ENCODE assay signal across 13 cellular contexts in the genomic region with DNA sequence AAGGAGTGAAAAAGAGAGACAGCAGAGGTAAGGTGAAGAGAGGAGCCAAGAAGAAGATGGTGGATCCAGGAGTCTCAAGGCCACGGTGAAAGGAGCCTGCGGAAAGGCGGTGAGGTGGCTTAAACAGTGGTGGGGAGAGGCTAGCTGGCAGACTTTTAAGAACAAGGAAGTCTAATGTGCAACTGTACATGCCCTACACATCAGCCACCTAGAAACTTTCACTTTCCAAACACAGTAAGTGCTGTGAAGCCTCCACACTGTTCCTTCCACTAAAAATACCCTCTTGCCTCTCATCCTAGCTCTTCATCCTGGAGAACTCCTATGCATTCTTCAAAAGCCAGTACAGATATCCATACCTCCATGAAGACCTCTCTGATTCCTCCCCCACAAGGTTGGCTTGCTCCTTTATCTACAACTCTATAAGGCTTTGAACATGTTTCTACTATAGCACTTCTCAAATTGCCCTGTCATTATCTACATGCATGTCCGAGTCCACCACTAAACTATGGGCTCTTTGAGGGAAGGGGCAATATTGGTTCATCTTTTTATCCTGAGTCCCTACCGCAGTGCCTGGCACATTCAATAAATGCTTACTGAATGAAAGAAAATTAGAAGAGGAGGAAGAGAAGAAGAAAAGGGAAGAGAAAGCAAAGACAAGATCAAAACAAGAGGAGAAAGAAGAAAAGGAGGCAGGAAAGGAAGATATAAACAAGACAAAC.
DNase-seq lines count a peak whose midpoint lies in the region; ATAC-seq and TF ChIP-seq lines count a peak whose summit lies in the region.
"Had no signal": no experiment of that assay in that cellular context is flagged by ENCODE, and none has a peak within 500 bp of the region (broad histone marks: within the 10 kb centered on the region; RNA-seq: fewer than 3 reads in every experiment).

No MANE protein-coding gene starts in this region.

- no peaks in the 10 kb centered on the region for H3K9me3 Mint-ChIP-seq in activated naive CD8-positive, alpha-beta T cell (ENCODE audit: low read depth)

- no peaks in the 10 kb centered on the region for H3K36me3 Mint-ChIP-seq in activated naive CD8-positive, alpha-beta T cell

- H3K27me3 ChIP-seq in DND-41 (ENCODE audit: insufficient read depth, low read length, poor library complexity), result no peaks in the 10 kb centered on the region

- no peak for TF ChIP-seq CTCF in DND-41 (IDR thresholded peaks at IDR 0.05; ENCODE audit: borderline replicate concordance, extremely low read depth, low read length, poor library complexity, severe bottlenecking)

- no peak overlapping the region for H3K27ac ChIP-seq in DND-41 (ENCODE audit: low read length)
- H3K27ac ChIP-seq: epithelial cell of prostate had no signal

- H3K79me2 ChIP-seq in DND-41 (ENCODE audit: insufficient read depth, low read length), result no peaks in the 10 kb centered on the region

- no peaks in the 10 kb centered on the region for H3K36me3 ChIP-seq in DND-41 (ENCODE audit: insufficient read depth, low read length)
- H3K36me3 ChIP-seq: HAP-1 had no signal

- no peak overlapping the region; the same call in 1 of the 2 replicates for H2AFZ ChIP-seq in DND-41 (ENCODE audit: low read depth, low read length)

- H3K9ac ChIP-seq in DND-41 (ENCODE audit: low read depth, low read length), result no peak overlapping the region

- H3K4me3 ChIP-seq in DND-41 (ENCODE audit: low read depth in 1 of 2, low read length in 2 of 2), result no peak overlapping the region
- H3K4me3 ChIP-seq: HAP-1 had no signal

- H3K4me2 ChIP-seq in DND-41 (ENCODE audit: insufficient read depth, low read length), result no peak overlapping the region

- H3K27me3 Mint-ChIP-seq in activated naive CD8-positive, alpha-beta T cell, result peaks cover 2% of the 10 kb centered on the region

- no peak overlapping the region for H3K4me3 Mint-ChIP-seq in activated naive CD8-positive, alpha-beta T cell

- no peaks in the 10 kb centered on the region for H4K20me1 ChIP-seq in DND-41 (ENCODE audit: insufficient read depth, low read length)

- peak overlapping the region; percentile 4 for H3K27ac Mint-ChIP-seq in activated naive CD8-positive, alpha-beta T cell

- H3K4me1 ChIP-seq in DND-41 (ENCODE audit: insufficient read depth, low read length), result no peaks in the 10 kb centered on the region

- DNase-seq in DND-41 (no peak), middle frontal gyrus (ENCODE audit: extremely low spot score, low spot score) (no peak), NCI-H1436 (lab: John Stamatoyannopoulos, UW) (no peak), NCI-H2196 (lab: John Stamatoyannopoulos, UW; ENCODE audit: unreplicated experiment) (no peak), iPS-NIHi7 (ENCODE audit: extremely low spot score) (no peak)
- DNase-seq: DMS153, left cardiac atrium had no signal

- H3K9me3 ChIP-seq in DND-41 (ENCODE audit: insufficient read depth, low read length, severe bottlenecking), result no peaks in the 10 kb centered on the region
- H3K9me3 ChIP-seq: HAP-1 had no signal

- ATAC-seq in DND-41 (ENCODE audit: insufficient read depth, low read depth), result peak; percentile 41; the same call in 1 of the 3 replicates
- peak; percentile 33 for ATAC-seq in GM19397 (IDR thresholded peaks at IDR 0.05; ENCODE audit: unreplicated experiment)
- peak; percentile 23 for ATAC-seq in HG03342 (IDR thresholded peaks at IDR 0.05; ENCODE audit: unreplicated experiment)
- ATAC-seq: sciatic nerve had no signal

- H3K4me1 Mint-ChIP-seq in activated naive CD8-positive, alpha-beta T cell (ENCODE audit: low read depth), result peaks cover 31% of the 10 kb centered on the region
